ENCODE assay signal across 6 cellular contexts in genomic region chr1:202733251-202733650, GRCh38. TPM values are rescaled to one million over a fixed set of nuclear protein-coding genes. Genes with fewer than 3 reads are reported as not detected.
"Had no signal": no experiment of that assay in that cellular context is flagged by ENCODE, and none has a peak within 500 bp of the region (broad histone marks: within the 10 kb centered on the region; RNA-seq: fewer than 3 reads in every experiment).

No MANE protein-coding gene starts in this region.

- H3K4me1 Mint-ChIP-seq: GM23338, H9 had no signal

- DNase-seq: H9, HCEC 1CT had no signal

- ATAC-seq: GM23338, HepG2 had no signal

- H3K27ac Mint-ChIP-seq: GM23338, IgD-negative memory B cell had no signal

- H3K9me3 Mint-ChIP-seq: GM23338, H9, IgD-negative memory B cell had no signal

- H3K27ac ChIP-seq: HL-60 had no signal

- H3K27me3 Mint-ChIP-seq: IgD-negative memory B cell had no signal

- H3K4me3 Mint-ChIP-seq: GM23338, H9, IgD-negative memory B cell had no signal

RNA-seq across cellular contexts. Expression of gene SYT2, which starts 23.0 kb away (rescaled TPM):
- total RNA-seq: HepG2 had no signal
- polyA plus RNA-seq: HepG2, IgD-negative memory B cell had no signal
